Comparison of ENCODE assay signal across 20 cellular contexts in the genomic region with DNA sequence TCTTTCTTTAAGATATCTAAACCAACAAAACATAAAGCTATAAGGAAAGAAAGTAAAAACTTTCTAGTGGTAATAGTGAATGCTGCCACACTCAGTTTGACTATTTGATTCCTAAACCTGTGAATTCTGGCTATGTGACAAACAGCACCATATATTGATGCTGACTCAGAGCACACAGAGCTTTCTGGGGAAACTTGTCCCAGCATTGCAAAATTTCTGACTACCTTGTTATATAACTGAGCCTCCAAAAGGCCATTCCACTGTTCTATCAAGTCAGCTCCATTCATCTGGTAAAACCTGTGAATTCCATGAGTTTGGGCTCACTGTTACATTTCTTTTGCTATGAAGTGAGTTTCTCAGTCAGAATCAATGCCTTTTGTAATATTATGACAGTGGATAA.
"Had no signal": no experiment of that assay in that cellular context is flagged by ENCODE, and none has a peak within 500 bp of the region (broad histone marks: within the 10 kb centered on the region; RNA-seq: fewer than 3 reads in every experiment).

No MANE protein-coding gene starts in this region.

- DNase-seq: Kasumi-1, NCI-H1092, NCI-H1105 treated with DMSO at 0.1 percent for 48 hours, NCI-H1417 treated with DMSO at 0.1 percent for 48 hours, NCI-H146, NCI-H1694 treated with DMSO at 0.1 percent for 48 hours, NCI-H1930, NCI-H2081, NCI-H2107, NCI-H2227 treated with DMSO at 0.1 percent for 48 hours, NCI-H524, NCI-H69, NCI-H774, Right ventricle myocardium superior, RPMI8226, SIG-M5 had no signal

- ATAC-seq: K562 had no signal

- H3K4me2 ChIP-seq: KMS-11 had no signal

- H3K27ac ChIP-seq: KMS-11, SJSA1, SK-N-MC had no signal

- H3K4me1 ChIP-seq: SJSA1 had no signal

- H3K36me3 ChIP-seq: SJSA1 had no signal

- H3K9ac ChIP-seq: KMS-11 had no signal

- H3K27me3 ChIP-seq: SJSA1 had no signal

- H3K4me3 ChIP-seq: K562, SJSA1, SK-N-MC had no signal
